ENCODE assay signal across 25 cellular contexts in genomic region chr21:26826801-26827200, GRCh38. TPM values are rescaled to one million over a fixed set of nuclear protein-coding genes. Genes with fewer than 3 reads are reported as not detected.
DNase-seq lines count a peak whose midpoint lies in the region; ATAC-seq, FAIRE-seq and TF ChIP-seq lines count a peak whose summit lies in the region.
"Had no signal": no experiment of that assay in that cellular context is flagged by ENCODE, and none has a peak within 500 bp of the region (broad histone marks: within the 10 kb centered on the region; RNA-seq: fewer than 3 reads in every experiment).

No MANE protein-coding gene starts in this region.

- no peak for ATAC-seq in heart right ventricle
- ATAC-seq in HG02588 (IDR thresholded peaks at IDR 0.05; ENCODE audit: unreplicated experiment), result no peak

- no peaks in the 10 kb centered on the region for H3K9me3 ChIP-seq in heart right ventricle
- H3K9me3 ChIP-seq: HAP-1 had no signal

- TF ChIP-seq CTCF in bronchial epithelial cell (IDR thresholded peaks at IDR 0.05; ENCODE audit: insufficient read depth, low read length, severe bottlenecking) (no peak), heart right ventricle (IDR thresholded peaks at IDR 0.05) (no peak)

- peak; percentile 74 for DNase-seq in EH (ENCODE audit: low read depth)
- no peak for DNase-seq in RCC 7860 (ENCODE audit: low spot score)
- DNase-seq in bronchial epithelial cell (ENCODE audit: low read depth), result peak; percentile 90
- peak; percentile 6 for DNase-seq in kidney tubule cell (ENCODE audit: low spot score)
- DNase-seq in NCI-H2107 (lab: John Stamatoyannopoulos, UW), result no peak
- no peak for DNase-seq in heart right ventricle
- no peak for DNase-seq in RKO (ENCODE audit: low spot score)
- DNase-seq: Calu3; CD8-positive, alpha-beta memory T cell; GM23248; NCI-H1417; NCI-H1694 treated with DMSO at 0.1 percent for 48 hours; NCI-H2081 treated with DMSO at 0.1 percent for 48 hours; NCI-H446; NCI-H526; OCI-M1; RPMI8226; SHP77 treated with DMSO at 0.1 percent for 48 hours; SK-N-SH had no signal

- FAIRE-seq in RCC 7860 (lab: Jason Lieb, UNC), result peak; percentile 57
- no peak for FAIRE-seq in bronchial epithelial cell (lab: Jason Lieb, UNC)
- FAIRE-seq: A204.1, HTR-8/SVneo had no signal

- 89 to 90% methylated on average over 4 of the region's 4 CpGs for WGBS in heart right ventricle, 2 donors

- no peaks in the 10 kb centered on the region for H3K36me3 ChIP-seq in bronchial epithelial cell (ENCODE audit: control insufficient read depth, insufficient read depth, low read length)
- H3K36me3 ChIP-seq in heart right ventricle, result no peaks in the 10 kb centered on the region
- H3K36me3 ChIP-seq: HAP-1 had no signal

- H3K4me1 ChIP-seq in heart right ventricle, result no peaks in the 10 kb centered on the region
- H3K4me1 ChIP-seq: HAP-1 had no signal

- intact Hi-C loops in heart right ventricle (cut with DNase I), result no loop called here

- no peak overlapping the region for H3K27ac ChIP-seq in heart right ventricle
- H3K27ac ChIP-seq: C4-2B, GM23248, KMS-11 had no signal

- H3K4me3 ChIP-seq in bronchial epithelial cell (ENCODE audit: low read depth, low read length) (no peak overlapping the region), heart right ventricle (no peak overlapping the region)
- H3K4me3 ChIP-seq: GM23248, HAP-1 had no signal

- H3K27me3 ChIP-seq in bronchial epithelial cell (ENCODE audit: control insufficient read depth, insufficient read depth, low read length), result no peaks in the 10 kb centered on the region
- H3K27me3 ChIP-seq in heart right ventricle, result no peaks in the 10 kb centered on the region

RNA-seq across cellular contexts. Expression of gene ADAMTS1, which starts 18.4 kb away (rescaled TPM):
- total RNA-seq in bronchial epithelial cell (100 and 124 TPM in 2 replicates), heart right ventricle (100 to 1,000 TPM in 2 of 10 donors, 10 to 100 TPM in 8; 43.7 to 169 (median 78.1) TPM)
- 10 to 100 TPM; 20.4 to 29.8 TPM for polyA plus RNA-seq in heart right ventricle
- total RNA-seq: CD8-positive, alpha-beta memory T cell had no signal

Comparison
In these comparisons a context has a peak if more than half of its experiments do, and no peak if none do; other contexts are left out.
1. DNase-seq: peak in EH (single experiment), bronchial epithelial cell (single experiment) and kidney tubule cell (single experiment); none in RCC 7860 (single experiment), NCI-H2107 (single experiment), heart right ventricle (0 of 2) and RKO (single experiment).